1 cellular context compared by ENCODE assay signal in genomic region chr17:47851764-47852112, GRCh38.
TF ChIP-seq lines count a peak whose summit lies in the region.

No MANE protein-coding gene starts in this region.

TF ChIP-seq in HepG2, 621 proteins besides CTCF, POLR2A, EP300 and RAD21:
- TF ChIP-seq ZNF737 (CRISPR knock-in tag; IDR thresholded peaks at IDR 0.05; ENCODE audit: borderline replicate concordance) = no peak
- no peak for TF ChIP-seq ZMYM4 (CRISPR knock-in tag; IDR thresholded peaks at IDR 0.05)
- no peak for TF ChIP-seq ZNF136 (CRISPR knock-in tag; IDR thresholded peaks at IDR 0.05; ENCODE audit: low read depth)
